In the genomic region with DNA sequence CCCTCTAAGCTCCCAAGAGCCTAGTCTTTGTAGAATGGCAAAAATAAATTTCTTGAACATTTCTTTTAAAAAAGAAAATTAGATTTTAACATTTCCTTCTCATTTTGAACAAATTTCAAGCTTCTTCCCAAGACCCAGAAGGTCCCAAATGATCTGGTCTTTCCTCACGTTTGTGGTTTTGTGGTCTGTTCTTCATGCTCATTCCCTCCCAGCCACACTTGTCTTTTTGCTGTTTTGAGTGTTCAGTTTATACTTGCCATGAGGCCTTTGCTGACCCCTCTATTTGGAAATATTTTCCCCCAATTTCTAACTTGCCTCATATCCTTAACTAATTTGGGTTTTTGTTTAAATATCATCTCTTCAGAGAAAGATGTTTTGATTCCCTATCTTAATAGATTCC, we compare ENCODE assay signal across 17 cellular contexts.
DNase-seq lines count a peak whose midpoint lies in the region; ATAC-seq, FAIRE-seq and TF ChIP-seq lines count a peak whose summit lies in the region.
"Had no signal": no experiment of that assay in that cellular context is flagged by ENCODE, and none has a peak within 500 bp of the region (broad histone marks: within the 10 kb centered on the region; RNA-seq: fewer than 3 reads in every experiment).

No MANE protein-coding gene starts in this region.

- H3K36me3 Mint-ChIP-seq in activated T-helper 2 cell treated with anti-CD3 and anti-CD28 coated beads, Interferon-gamma antibody, Interleukin-2, Interleukin-4, amounts not matched to agents 10 μg/mL and 5 μg/mL and 100 μg/mL, durations not matched to agents 14 hours and 24 hours and 36 hours (ENCODE audit: low read depth): no peaks in the 10 kb centered on the region
- H3K36me3 Mint-ChIP-seq: CD4-positive, CD25-positive, alpha-beta regulatory T cell had no signal

- no peak overlapping the region for H3K27ac Mint-ChIP-seq in activated T-helper 2 cell treated with anti-CD3 and anti-CD28 coated beads, Interferon-gamma antibody, Interleukin-2, Interleukin-4, amounts not matched to agents 10 μg/mL and 5 μg/mL and 100 μg/mL, durations not matched to agents 14 hours and 24 hours and 36 hours
- H3K27ac Mint-ChIP-seq: CD4-positive, CD25-positive, alpha-beta regulatory T cell; GM23338; H9 had no signal

- no peak for FAIRE-seq in GM19239 (lab: Jason Lieb, UNC)
- FAIRE-seq: G401.6, GM12891 had no signal

- no peaks in the 10 kb centered on the region for H3K4me1 Mint-ChIP-seq in activated T-helper 2 cell treated with anti-CD3 and anti-CD28 coated beads, Interferon-gamma antibody, Interleukin-2, Interleukin-4, amounts not matched to agents 10 μg/mL and 5 μg/mL and 100 μg/mL, durations not matched to agents 14 hours and 24 hours and 36 hours (ENCODE audit: low read depth)
- H3K4me1 Mint-ChIP-seq: CD4-positive, CD25-positive, alpha-beta regulatory T cell; GM23338; H9 had no signal

- peaks cover 8% of the 10 kb centered on the region for H3K4me1 ChIP-seq in foreskin keratinocyte

- H3K27me3 ChIP-seq in foreskin keratinocyte: no peaks in the 10 kb centered on the region
- H3K27me3 ChIP-seq: BLaER1 treated with 17β-estradiol and CSF1 and Interleukin-3, amounts not matched to agents 10 nM and 100 nM had no signal

- H3K9me3 Mint-ChIP-seq in activated T-helper 2 cell treated with anti-CD3 and anti-CD28 coated beads, Interferon-gamma antibody, Interleukin-2, Interleukin-4, amounts not matched to agents 10 μg/mL and 5 μg/mL and 100 μg/mL, durations not matched to agents 14 hours and 24 hours and 36 hours: no peaks in the 10 kb centered on the region
- H3K9me3 Mint-ChIP-seq: GM23338, H9 had no signal

- TF ChIP-seq CTCF in foreskin keratinocyte (conservative IDR thresholded peaks at IDR 0.05): no peak

- intact Hi-C loops in activated T-helper 2 cell treated with anti-CD3 and anti-CD28 coated beads, Interferon-gamma antibody, Interleukin-2, Interleukin-4, amounts not matched to agents 10 μg/mL and 5 μg/mL and 100 μg/mL, durations not matched to agents 14 hours and 24 hours and 36 hours (cut with micrococcal nuclease): no loop called here

- no peaks in the 10 kb centered on the region for H3K27me3 Mint-ChIP-seq in activated T-helper 2 cell treated with anti-CD3 and anti-CD28 coated beads, Interferon-gamma antibody, Interleukin-2, Interleukin-4, amounts not matched to agents 10 μg/mL and 5 μg/mL and 100 μg/mL, durations not matched to agents 14 hours and 24 hours and 36 hours (ENCODE audit: low read depth)
- H3K27me3 Mint-ChIP-seq: CD4-positive, CD25-positive, alpha-beta regulatory T cell had no signal

- no peak for ATAC-seq in foreskin keratinocyte
- ATAC-seq: GM23338 had no signal

- no peak overlapping the region for H3K27ac ChIP-seq in foreskin keratinocyte
- H3K27ac ChIP-seq: BLaER1 treated with 17β-estradiol and CSF1 and Interleukin-3, amounts not matched to agents 10 nM and 100 nM had no signal

- H3K4me3 Mint-ChIP-seq in activated T-helper 2 cell treated with anti-CD3 and anti-CD28 coated beads, Interferon-gamma antibody, Interleukin-2, Interleukin-4, amounts not matched to agents 10 μg/mL and 5 μg/mL and 100 μg/mL, durations not matched to agents 14 hours and 24 hours and 36 hours (ENCODE audit: low read depth): no peak overlapping the region
- H3K4me3 Mint-ChIP-seq: CD4-positive, CD25-positive, alpha-beta regulatory T cell; GM23338; H9 had no signal

- peak; percentile 53 for DNase-seq in EH (ENCODE audit: low read depth)
- peak; percentile 22 for DNase-seq in M059J (ENCODE audit: low read depth)
- peak; percentile 12 for DNase-seq in fibroblast of gingiva (ENCODE audit: low read depth)
- peak; percentile 67 for DNase-seq in myocyte (ENCODE audit: low read depth)
- DNase-seq in GM19239 (ENCODE audit: insufficient read length, low spot score): no peak
- no peak for DNase-seq in activated T-helper 2 cell treated with anti-CD3 and anti-CD28 coated beads, Interferon-gamma antibody, Interleukin-2, Interleukin-4, amounts not matched to agents 10 μg/mL and 5 μg/mL and 100 μg/mL, durations not matched to agents 14 hours and 24 hours and 36 hours (ENCODE audit: low spot score)
- DNase-seq in MV-4-11 (lab: John Stamatoyannopoulos, UW): no peak
- no peak for DNase-seq in foreskin keratinocyte
- DNase-seq: 8988T; Calu3; CD4-positive, CD25-positive, alpha-beta regulatory T cell; DMS 273 treated with DMSO at 0.1 percent for 48 hours; H9 had no signal

Comparison
In these comparisons a context has a peak if more than half of its experiments do, and no peak if none do; other contexts are left out.
1. DNase-seq: peak in EH (single experiment), M059J (single experiment), fibroblast of gingiva (single experiment) and myocyte (single experiment); none in GM19239 (single experiment), activated T-helper 2 cell treated with anti-CD3 and anti-CD28 coated beads, Interferon-gamma antibody, Interleukin-2, Interleukin-4, amounts not matched to agents 10 μg/mL and 5 μg/mL and 100 μg/mL, durations not matched to agents 14 hours and 24 hours and 36 hours (single experiment), MV-4-11 (single experiment) and foreskin keratinocyte (0 of 2).